15 cellular contexts compared by ENCODE assay signal in genomic region chr22:47563406-47564157, GRCh38.
DNase-seq lines count a peak whose midpoint lies in the region; TF ChIP-seq lines count a peak whose summit lies in the region.
"Had no signal": no experiment of that assay in that cellular context is flagged by ENCODE, and none has a peak within 500 bp of the region (broad histone marks: within the 10 kb centered on the region; RNA-seq: fewer than 3 reads in every experiment).

No MANE protein-coding gene starts in this region.

- H3K4me3 ChIP-seq in BLaER1 = no peak overlapping the region
- H3K4me3 ChIP-seq in BLaER1 treated with 17β-estradiol and CSF1 and Interleukin-3, amounts not matched to agents 10 nM and 100 nM = no peak overlapping the region
- no peak overlapping the region for H3K4me3 ChIP-seq in stomach
- H3K4me3 ChIP-seq: A549, GM12878, GM23248 had no signal

- WGBS in stomach, 5 donors = 76 to 89% (median 82%) methylated on average over 20 to 21 of the region's 21 CpGs

- DNase-seq in islet precursor cell (peak; percentile 38), type B pancreatic cell (ENCODE audit: extremely low spot score, unreplicated experiment) (peak; percentile 55), activated gamma-delta T cell (lab: John Stamatoyannopoulos, UW) (no peak), stomach (no peak)
- DNase-seq: BE2C; Caco-2; CD8-positive, alpha-beta memory T cell; DMS53; GF-D8; GM23248 had no signal

- no peaks in the 10 kb centered on the region for H3K36me3 ChIP-seq in BLaER1
- H3K36me3 ChIP-seq in BLaER1 treated with 17β-estradiol and CSF1 and Interleukin-3, amounts not matched to agents 10 nM and 100 nM = no peaks in the 10 kb centered on the region
- no peaks in the 10 kb centered on the region for H3K36me3 ChIP-seq in stomach
- H3K36me3 ChIP-seq: BE2C had no signal

- no peak overlapping the region for H3K9ac ChIP-seq in BLaER1
- H3K9ac ChIP-seq in BLaER1 treated with 17β-estradiol and CSF1 and Interleukin-3, amounts not matched to agents 10 nM and 100 nM = no peak overlapping the region
- H3K9ac ChIP-seq: GM23248 had no signal

- no peaks in the 10 kb centered on the region for H3K4me1 Mint-ChIP-seq in type B pancreatic cell (ENCODE audit: unreplicated experiment)
- H3K4me1 Mint-ChIP-seq: CD8-positive, alpha-beta memory T cell had no signal

- no peaks in the 10 kb centered on the region for H4K20me1 ChIP-seq in BLaER1
- H4K20me1 ChIP-seq in BLaER1 treated with 17β-estradiol and CSF1 and Interleukin-3, amounts not matched to agents 10 nM and 100 nM = no peaks in the 10 kb centered on the region; a peak in 1 of 22 replicates

- H3K9me3 ChIP-seq in BLaER1 = peaks cover 4% of the 10 kb centered on the region; the same call in 1 of the 2 replicates
- H3K9me3 ChIP-seq in BLaER1 treated with 17β-estradiol and CSF1 and Interleukin-3, amounts not matched to agents 10 nM and 100 nM (replicated peaks in 1 of 11) = peaks cover 0 to 8% (median 0%) of the 10 kb centered on the region in 11 experiments; a peak in 3 of 22 replicates
- H3K9me3 ChIP-seq in stomach = no peaks in the 10 kb centered on the region
- H3K9me3 ChIP-seq: A549, BE2C, Caco-2 had no signal

- H3K27ac ChIP-seq in BLaER1 = peak overlapping the region; percentile 22; the same call in 1 of the 2 replicates
- H3K27ac ChIP-seq in BLaER1 treated with 17β-estradiol and CSF1 and Interleukin-3, amounts not matched to agents 10 nM and 100 nM = no peak overlapping the region; a peak in 1 of 22 replicates
- no peak overlapping the region for H3K27ac ChIP-seq in stomach
- H3K27ac ChIP-seq: A549, GM23248, HL-60 had no signal

- H3K27me3 Mint-ChIP-seq in type B pancreatic cell = no peaks in the 10 kb centered on the region

- no peak for TF ChIP-seq POLR2A in stomach (IDR thresholded peaks at IDR 0.05)

- H3K9me3 Mint-ChIP-seq in type B pancreatic cell = peaks cover 16% of the 10 kb centered on the region
- H3K9me3 Mint-ChIP-seq: CD8-positive, alpha-beta memory T cell had no signal

- H3K27ac Mint-ChIP-seq in type B pancreatic cell = no peak overlapping the region

- intact Hi-C loops in stomach (cut with DNase I; ENCODE audit: low total_unique reads) = no loop called here

- peak overlapping the region; percentile 60 for H3K4me2 ChIP-seq in BLaER1
- H3K4me2 ChIP-seq in BLaER1 treated with 17β-estradiol and CSF1 and Interleukin-3, amounts not matched to agents 10 nM and 100 nM = peak overlapping the region in 6 of 11 experiments; percentile 51 to 77 (median 62); a peak in 11 of 22 replicates
- H3K4me2 ChIP-seq: A549 had no signal

- no peaks in the 10 kb centered on the region for H3K36me3 Mint-ChIP-seq in type B pancreatic cell

- no peak overlapping the region for H3K4me3 Mint-ChIP-seq in type B pancreatic cell
- H3K4me3 Mint-ChIP-seq: CD8-positive, alpha-beta memory T cell had no signal

- H3K4me1 ChIP-seq in BLaER1 (peaks cover 30% of the 10 kb centered on the region), stomach (peaks cover 0 to 15% (median 4%) of the 10 kb centered on the region in 4 donors)
- H3K4me1 ChIP-seq in BLaER1 treated with 17β-estradiol and CSF1 and Interleukin-3, amounts not matched to agents 10 nM and 100 nM = peaks cover 6 to 30% (median 24%) of the 10 kb centered on the region in 10 experiments; a peak in 18 of 20 replicates
- H3K4me1 ChIP-seq: A549, BE2C, Caco-2 had no signal

- no peaks in the 10 kb centered on the region for H3K27me3 ChIP-seq in BLaER1
- no peaks in the 10 kb centered on the region for H3K27me3 ChIP-seq in BLaER1 treated with 17β-estradiol and CSF1 and Interleukin-3, amounts not matched to agents 10 nM and 100 nM
- H3K27me3 ChIP-seq in stomach = peaks cover 0 to 35% (median 0%) of the 10 kb centered on the region in 3 donors
- H3K27me3 ChIP-seq: BE2C had no signal

- no peak for TF ChIP-seq EP300 in stomach (IDR thresholded peaks at IDR 0.05)

- no peak for TF ChIP-seq CTCF in type B pancreatic cell (conservative IDR thresholded peaks at IDR 0.05)
- no peak for TF ChIP-seq CTCF in stomach (IDR thresholded peaks at IDR 0.05)

Comparison
In these comparisons a context has a peak if more than half of its experiments do, and no peak if none do; other contexts are left out.
1. DNase-seq: peak in islet precursor cell (single experiment) and type B pancreatic cell (single experiment); none in activated gamma-delta T cell (single experiment) and stomach (single experiment).